Comparison of ENCODE assay signal across 21 cellular contexts in the genomic region with DNA sequence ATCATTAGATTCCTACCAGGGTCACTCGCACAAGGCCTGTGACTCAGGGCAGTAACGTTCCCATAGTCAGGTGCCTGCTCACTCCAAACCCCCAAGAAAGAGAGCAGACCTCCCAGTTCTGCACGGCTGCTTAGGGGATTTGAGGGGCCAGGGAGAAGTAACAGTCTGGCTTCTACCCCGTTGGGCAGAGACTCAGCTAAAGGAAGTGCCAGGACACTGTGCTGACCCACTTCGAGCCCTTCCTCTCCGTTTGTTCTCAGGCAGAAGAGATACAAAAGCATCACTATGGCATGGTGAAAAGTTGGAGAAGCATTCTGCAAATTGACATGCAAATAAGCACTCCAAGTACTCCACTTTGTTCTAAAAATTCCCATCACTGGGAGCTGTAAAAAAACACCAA.
"Had no signal": no experiment of that assay in that cellular context is flagged by ENCODE, and none has a peak within 500 bp of the region (broad histone marks: within the 10 kb centered on the region; RNA-seq: fewer than 3 reads in every experiment).

No MANE protein-coding gene starts in this region.

- H3K27me3 Mint-ChIP-seq: activated B cell treated with CpG ODN at 0.5 μM for 24 hours; activated CD8-positive, alpha-beta T cell treated with anti-CD3 and anti-CD28 coated beads for 36 hours; activated naive CD8-positive, alpha-beta T cell treated with anti-CD3 and anti-CD28 coated beads for 36 hours had no signal

- H3K36me3 ChIP-seq: cardiac muscle cell, neural progenitor cell, pancreas, thyroid gland had no signal

- ATAC-seq: activated CD8-positive, alpha-beta T cell treated with anti-CD3 and anti-CD28 coated beads for 36 hours; activated T-cell treated with anti-CD3 and anti-CD28 coated beads, Interleukin-2, amount 50 U/mL, for 72 hours; left lobe of liver; pancreas; stimulated activated effector memory CD8-positive, alpha-beta T cell treated with anti-CD3 and anti-CD28 coated beads, Interleukin-12 subunit alpha, Interleukin-12 subunit beta, amount 100 ng/mL, for 72 hours had no signal

- H3K27ac ChIP-seq: cardiac muscle cell, neural progenitor cell, pancreas, thyroid gland had no signal

- H3K4me3 Mint-ChIP-seq: activated B cell treated with CpG ODN at 0.5 μM for 24 hours; activated CD8-positive, alpha-beta T cell treated with anti-CD3 and anti-CD28 coated beads for 36 hours; activated naive CD8-positive, alpha-beta T cell treated with anti-CD3 and anti-CD28 coated beads for 36 hours; activated T-cell treated with anti-CD3 and anti-CD28 coated beads, Interleukin-2, amount 50 U/mL, for 72 hours; naive B cell; neural progenitor cell; stimulated activated effector memory CD8-positive, alpha-beta T cell treated with anti-CD3 and anti-CD28 coated beads, Interleukin-12 subunit alpha, Interleukin-12 subunit beta, amount 100 ng/mL, for 72 hours had no signal

- H2AFZ ChIP-seq: neural progenitor cell had no signal

- H3K27ac Mint-ChIP-seq: activated B cell treated with CpG ODN at 0.5 μM for 24 hours; activated CD8-positive, alpha-beta T cell treated with anti-CD3 and anti-CD28 coated beads for 36 hours; activated naive CD8-positive, alpha-beta T cell treated with anti-CD3 and anti-CD28 coated beads for 36 hours; activated T-cell treated with anti-CD3 and anti-CD28 coated beads, Interleukin-2, amount 50 U/mL, for 72 hours; naive B cell; stimulated activated effector memory CD8-positive, alpha-beta T cell treated with anti-CD3 and anti-CD28 coated beads, Interleukin-12 subunit alpha, Interleukin-12 subunit beta, amount 100 ng/mL, for 72 hours had no signal

- DNase-seq: activated B cell treated with CpG ODN at 0.5 μM for 24 hours; activated CD4-positive, alpha-beta T cell treated with anti-CD3 and anti-CD28 coated beads for 48 hours; activated CD8-positive, alpha-beta T cell treated with anti-CD3 and anti-CD28 coated beads for 36 hours; activated gamma-delta T cell treated with Interleukin-2 at 50 U/mL for 16 hours; activated naive CD8-positive, alpha-beta T cell treated with anti-CD3 and anti-CD28 coated beads for 36 hours; activated T-cell treated with anti-CD3 and anti-CD28 coated beads, Interleukin-2, amount 50 U/mL, for 72 hours; cortex of kidney; effector memory CD4-positive, alpha-beta T cell; foreskin fibroblast; islet precursor cell; naive B cell; pancreas; retina; stimulated activated CD4-positive, alpha-beta T cell treated with anti-CD3 and anti-CD28 coated beads, Interleukin-12 subunit alpha, Interleukin-12 subunit beta, amount 100 ng/mL, for 4 hours; stimulated activated CD4-positive, alpha-beta T cell treated with anti-CD3 and anti-CD28 coated beads, Interleukin-2, amount 100 ng/mL, for 24 hours; T-helper 2 cell; thyroid gland had no signal

- H3K36me3 Mint-ChIP-seq: activated naive CD8-positive, alpha-beta T cell treated with anti-CD3 and anti-CD28 coated beads for 36 hours; naive B cell; stimulated activated effector memory CD8-positive, alpha-beta T cell treated with anti-CD3 and anti-CD28 coated beads, Interleukin-12 subunit alpha, Interleukin-12 subunit beta, amount 100 ng/mL, for 72 hours had no signal

- H3K27me3 ChIP-seq: cardiac muscle cell, neural progenitor cell, pancreas, thyroid gland had no signal

- H3K4me1 Mint-ChIP-seq: activated B cell treated with CpG ODN at 0.5 μM for 24 hours; activated naive CD8-positive, alpha-beta T cell treated with anti-CD3 and anti-CD28 coated beads for 36 hours; naive B cell; stimulated activated effector memory CD8-positive, alpha-beta T cell treated with anti-CD3 and anti-CD28 coated beads, Interleukin-12 subunit alpha, Interleukin-12 subunit beta, amount 100 ng/mL, for 72 hours had no signal

- H3K9me3 ChIP-seq: pancreas, thyroid gland had no signal

- H3K4me1 ChIP-seq: pancreas, thyroid gland had no signal

- H3K4me2 ChIP-seq: neural progenitor cell had no signal

- H3K9me3 Mint-ChIP-seq: activated CD8-positive, alpha-beta T cell treated with anti-CD3 and anti-CD28 coated beads for 36 hours; activated naive CD8-positive, alpha-beta T cell treated with anti-CD3 and anti-CD28 coated beads for 36 hours; stimulated activated effector memory CD8-positive, alpha-beta T cell treated with anti-CD3 and anti-CD28 coated beads, Interleukin-12 subunit alpha, Interleukin-12 subunit beta, amount 100 ng/mL, for 72 hours had no signal

- H3K4me3 ChIP-seq: cardiac muscle cell, neural progenitor cell, pancreas, thyroid gland had no signal
